ENCODE assay signal across 21 cellular contexts in the genomic region with DNA sequence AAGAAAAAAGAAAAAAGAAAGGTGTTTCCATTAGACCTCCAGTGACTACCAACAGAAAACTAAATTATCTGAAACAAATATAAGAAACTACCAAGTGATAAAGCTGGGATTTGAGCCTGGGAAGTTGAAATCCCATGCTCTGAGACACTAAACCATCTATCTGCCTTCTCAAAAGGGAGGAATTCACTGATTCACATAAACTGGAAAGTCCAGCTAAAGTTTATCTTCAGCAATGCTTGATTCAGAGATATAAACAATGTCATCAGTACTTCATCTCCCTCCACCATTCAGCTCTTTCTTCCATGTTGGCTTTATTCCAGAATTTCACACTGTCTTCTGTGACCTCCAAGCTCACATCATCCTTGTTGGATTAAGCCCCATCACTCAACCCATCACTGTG.
"Had no signal": no experiment of that assay in that cellular context is flagged by ENCODE, and none has a peak within 500 bp of the region (broad histone marks: within the 10 kb centered on the region; RNA-seq: fewer than 3 reads in every experiment).

No MANE protein-coding gene starts in this region.

- FAIRE-seq: kidney had no signal

- ATAC-seq: effector memory CD8-positive, alpha-beta T cell; gastrocnemius medialis; left lung; naive thymus-derived CD4-positive, alpha-beta T cell; right lobe of liver; stimulated activated memory B cell treated with anti-CD40 and anti-IgM and Interleukin-4, amounts not matched to agents 10 μg/mL and 1 μg/mL and 100 μg/mL, for 72 hours; stimulated activated naive CD8-positive, alpha-beta T cell treated with anti-CD3 and anti-CD28 coated beads, Interleukin-15, Interleukin-2, amounts not matched to agents 100 U/mL and 50 U/mL, for 24 hours had no signal

- H3K27ac ChIP-seq: gastrocnemius medialis, left lung, neural progenitor cell, parathyroid adenoma, right lobe of liver, testis, tibial artery had no signal

- H3K27me3 ChIP-seq: gastrocnemius medialis, left lung, neural progenitor cell, right lobe of liver, testis, tibial artery had no signal

- H3K4me1 ChIP-seq: gastrocnemius medialis, left lung, neural progenitor cell, parathyroid adenoma, right lobe of liver, testis, tibial artery had no signal

- H3K9ac ChIP-seq: neural progenitor cell, parathyroid adenoma had no signal

- H3K79me2 ChIP-seq: parathyroid adenoma had no signal

- H3K36me3 ChIP-seq: gastrocnemius medialis, left lung, neural progenitor cell, right lobe of liver, tibial artery had no signal

- H3K4me3 ChIP-seq: gastrocnemius medialis, left lung, neural progenitor cell, right lobe of liver, smooth muscle cell, testis, tibial artery had no signal

- H3K9me3 ChIP-seq: right lobe of liver, testis, tibial artery had no signal

- H2AFZ ChIP-seq: neural progenitor cell, parathyroid adenoma had no signal

- H3K4me2 ChIP-seq: neural progenitor cell, smooth muscle cell had no signal

- DNase-seq: cortex of kidney; effector memory CD8-positive, alpha-beta T cell; foreskin fibroblast; gastrocnemius medialis; head of caudate nucleus; kidney; left lung; mesendoderm; midbrain; naive thymus-derived CD4-positive, alpha-beta T cell; right lobe of liver; stimulated activated CD4-positive, alpha-beta T cell treated with anti-CD3 and anti-CD28 coated beads, Interleukin-12 subunit alpha, Interleukin-12 subunit beta, amount 100 ng/mL, for 4 hours; stimulated activated CD4-positive, alpha-beta T cell treated with anti-CD3 and anti-CD28 coated beads, Interleukin-4, amount 100 ng/mL, for 4 hours; stimulated activated naive CD8-positive, alpha-beta T cell treated with anti-CD3 and anti-CD28 coated beads, Interleukin-15, Interleukin-2, amounts not matched to agents 100 U/mL and 50 U/mL, for 24 hours; substantia nigra; testis; tibial artery had no signal
